Comparison of ENCODE assay signal across 8 cellular contexts in genomic region chr18:63365909-63366269, GRCh38. TPM values are rescaled to one million over a fixed set of nuclear protein-coding genes. Genes with fewer than 3 reads are reported as not detected.
DNase-seq lines count a peak whose midpoint lies in the region; ATAC-seq lines count a peak whose summit lies in the region.

No MANE protein-coding gene starts in this region.

- H3K4me1 Mint-ChIP-seq in activated naive CD4-positive, alpha-beta T cell treated with anti-CD3 and anti-CD28 coated beads, Interleukin-2, amount 10 ng/mL, durations not matched to agents 7 days and 5 days, result peaks cover 44% of the 10 kb centered on the region
- H3K4me1 Mint-ChIP-seq in naive thymus-derived CD8-positive, alpha-beta T cell, result peaks cover 18 to 46% (median 41%) of the 10 kb centered on the region in 4 donors

- H3K27me3 ChIP-seq in NT2/D1 (ENCODE audit: insufficient read depth, insufficient read length) (peaks cover 4% of the 10 kb centered on the region), ectodermal cell (ENCODE audit: control insufficient read depth, insufficient read depth, low read length, poor library complexity, severe bottlenecking) (no peaks in the 10 kb centered on the region)

- H3K9me3 ChIP-seq in NT2/D1 (ENCODE audit: insufficient read depth, low read length) (peaks cover 17% of the 10 kb centered on the region; the same call in 1 of the 2 replicates), ectodermal cell (ENCODE audit: control insufficient read depth, low read length) (no peaks in the 10 kb centered on the region)

- peaks cover 37% of the 10 kb centered on the region for H3K36me3 Mint-ChIP-seq in activated naive CD4-positive, alpha-beta T cell treated with anti-CD3 and anti-CD28 coated beads, Interleukin-2, amount 10 ng/mL, durations not matched to agents 7 days and 5 days
- peaks cover 0 to 17% (median 11%) of the 10 kb centered on the region in 3 donors for H3K36me3 Mint-ChIP-seq in naive thymus-derived CD8-positive, alpha-beta T cell

- peak overlapping the region; percentile 82 for H3K9ac ChIP-seq in NT2/D1 (ENCODE audit: insufficient read length, low read depth)

- H3K4me1 ChIP-seq in NT2/D1 (ENCODE audit: insufficient read depth, insufficient read length) (no peaks in the 10 kb centered on the region), ectodermal cell (ENCODE audit: control insufficient read depth, insufficient read depth, low read length) (peaks cover 3% of the 10 kb centered on the region)

- no peaks in the 10 kb centered on the region for H3K27me3 Mint-ChIP-seq in activated naive CD4-positive, alpha-beta T cell treated with anti-CD3 and anti-CD28 coated beads, Interleukin-2, amount 10 ng/mL, durations not matched to agents 7 days and 5 days
- no peaks in the 10 kb centered on the region for H3K27me3 Mint-ChIP-seq in naive thymus-derived CD8-positive, alpha-beta T cell

- peak overlapping the region; percentile 90 for H3K27ac Mint-ChIP-seq in activated naive CD4-positive, alpha-beta T cell treated with anti-CD3 and anti-CD28 coated beads, Interleukin-2, amount 10 ng/mL, durations not matched to agents 7 days and 5 days
- H3K27ac Mint-ChIP-seq in naive thymus-derived CD8-positive, alpha-beta T cell, result peak overlapping the region in 9 of 10 donors; percentile 73 to 93 (median 89)

- DNase-seq in activated naive CD4-positive, alpha-beta T cell treated with anti-CD3 and anti-CD28 coated beads, Interleukin-2, amount 10 ng/mL, durations not matched to agents 7 days and 5 days, result peak; percentile 37
- DNase-seq in activated naive CD4-positive, alpha-beta T cell treated with anti-CD3 and anti-CD28 coated beads, Interleukin-2, amount 50 U/mL, for 16 hours, result no peak
- DNase-seq in NT2/D1 (ENCODE audit: low read depth, low spot score), result no peak
- DNase-seq in naive thymus-derived CD8-positive, alpha-beta T cell, result no peak
- DNase-seq in T1000 (lab: John Stamatoyannopoulos, UW), result no peak
- DNase-seq in effector CD8-positive, alpha-beta T cell (lab: John Stamatoyannopoulos, UW), result no peak

- ATAC-seq in naive thymus-derived CD8-positive, alpha-beta T cell, result no peak
- ATAC-seq in HG03045 (IDR thresholded peaks at IDR 0.05; ENCODE audit: unreplicated experiment), result no peak

- CTCF ChIA-PET in activated naive CD4-positive, alpha-beta T cell treated with anti-CD3 and anti-CD28 coated beads, Interleukin-2, amount 10 ng/mL, durations not matched to agents 7 days and 5 days (lab: Charles Lee), result interaction anchor here (0.7 to 2.1 kb wide), 8 partner anchors 9 to 350 kb away, joined by 3 to 24 read pairs (median 3); no protein-coding TSS in a partner anchor

- H3K36me3 ChIP-seq in NT2/D1 (ENCODE audit: insufficient read depth, insufficient read length, low read length), result peaks cover 8% of the 10 kb centered on the region
- H3K36me3 ChIP-seq in ectodermal cell (ENCODE audit: control insufficient read depth, insufficient read depth, low read length), result peaks cover 6% of the 10 kb centered on the region

- POLR2A ChIA-PET in naive thymus-derived CD8-positive, alpha-beta T cell (lab: Charles Lee), result interaction anchor here (0.6 to 2.3 kb wide), 6 partner anchors 20 to 193 kb away, joined by 3 to 11 read pairs (median 4); partner anchors contain the start of gene VPS4B

- H3K4me3 Mint-ChIP-seq in activated naive CD4-positive, alpha-beta T cell treated with anti-CD3 and anti-CD28 coated beads, Interleukin-2, amount 10 ng/mL, durations not matched to agents 7 days and 5 days, result peak overlapping the region; percentile 86
- peak overlapping the region; percentile 85 to 98 (median 94) for H3K4me3 Mint-ChIP-seq in naive thymus-derived CD8-positive, alpha-beta T cell

- 3 to 4% methylated on average over 14 of the region's 14 CpGs for WGBS in ectodermal cell, 2 experiments

- peaks cover 19% of the 10 kb centered on the region for H3K9me3 Mint-ChIP-seq in activated naive CD4-positive, alpha-beta T cell treated with anti-CD3 and anti-CD28 coated beads, Interleukin-2, amount 10 ng/mL, durations not matched to agents 7 days and 5 days
- H3K9me3 Mint-ChIP-seq in naive thymus-derived CD8-positive, alpha-beta T cell, result peaks cover 0 to 14% (median 0%) of the 10 kb centered on the region in 9 donors

- H3K4me3 ChIP-seq in NT2/D1 (ENCODE audit: insufficient read length, low read depth), result peak overlapping the region; percentile 82
- H3K4me3 ChIP-seq in ectodermal cell (ENCODE audit: insufficient read depth, low read depth, low read length), result peak overlapping the region; percentile 88

- H3K27ac ChIP-seq in ectodermal cell (ENCODE audit: insufficient read depth, low read depth, low read length, poor library complexity, severe bottlenecking), result no peak overlapping the region

RNA-seq across cellular contexts. Expression of gene KDSR, which starts 1.1 kb away (rescaled TPM):
- polyA plus RNA-seq in ectodermal cell (2013, experiment 1 of 4), result 31.2 TPM
- polyA plus RNA-seq in ectodermal cell (2013, experiment 2 of 4), result 31.5 TPM
- 30.9 TPM for polyA plus RNA-seq in ectodermal cell (2013, experiment 3 of 4)
- polyA plus RNA-seq in ectodermal cell (2013, experiment 4 of 4), result 34.1 TPM
- 10 to 100 TPM; 49.1 to 50.6 TPM for total RNA-seq in naive thymus-derived CD8-positive, alpha-beta T cell
- polyA plus RNA-seq in naive thymus-derived CD8-positive, alpha-beta T cell, result 10 to 100 TPM; 55.9 to 66.9 (median 65.4) TPM

RNA-seq across cellular contexts. Expression of gene BCL2, which starts 46.3 kb away (rescaled TPM):
- 2.9 TPM for polyA plus RNA-seq in ectodermal cell (2013, experiment 1 of 4)
- 3.2 TPM for polyA plus RNA-seq in ectodermal cell (2013, experiment 2 of 4)
- polyA plus RNA-seq in ectodermal cell (2013, experiment 3 of 4), result 3.4 TPM
- 3.2 TPM for polyA plus RNA-seq in ectodermal cell (2013, experiment 4 of 4)
- total RNA-seq in naive thymus-derived CD8-positive, alpha-beta T cell, result 10 to 100 TPM; 32.9 to 33.1 TPM
- polyA plus RNA-seq in naive thymus-derived CD8-positive, alpha-beta T cell, result 10 to 100 TPM; 24.3 to 40.2 (median 31.3) TPM

RNA-seq across cellular contexts. Expression of gene VPS4B, which starts 56.4 kb away (rescaled TPM):
- polyA plus RNA-seq in ectodermal cell (2013, experiment 1 of 4), result 31.0 TPM
- 40.3 TPM for polyA plus RNA-seq in ectodermal cell (2013, experiment 2 of 4)
- polyA plus RNA-seq in ectodermal cell (2013, experiment 3 of 4), result 28.8 TPM
- polyA plus RNA-seq in ectodermal cell (2013, experiment 4 of 4), result 31.0 TPM
- 10 to 100 TPM; 69.8 to 74.8 TPM for total RNA-seq in naive thymus-derived CD8-positive, alpha-beta T cell
- 10 to 100 TPM; 41.0 to 57.8 (median 48.8) TPM for polyA plus RNA-seq in naive thymus-derived CD8-positive, alpha-beta T cell
